Comparison of ENCODE assay signal across 6 cellular contexts in the genomic region with DNA sequence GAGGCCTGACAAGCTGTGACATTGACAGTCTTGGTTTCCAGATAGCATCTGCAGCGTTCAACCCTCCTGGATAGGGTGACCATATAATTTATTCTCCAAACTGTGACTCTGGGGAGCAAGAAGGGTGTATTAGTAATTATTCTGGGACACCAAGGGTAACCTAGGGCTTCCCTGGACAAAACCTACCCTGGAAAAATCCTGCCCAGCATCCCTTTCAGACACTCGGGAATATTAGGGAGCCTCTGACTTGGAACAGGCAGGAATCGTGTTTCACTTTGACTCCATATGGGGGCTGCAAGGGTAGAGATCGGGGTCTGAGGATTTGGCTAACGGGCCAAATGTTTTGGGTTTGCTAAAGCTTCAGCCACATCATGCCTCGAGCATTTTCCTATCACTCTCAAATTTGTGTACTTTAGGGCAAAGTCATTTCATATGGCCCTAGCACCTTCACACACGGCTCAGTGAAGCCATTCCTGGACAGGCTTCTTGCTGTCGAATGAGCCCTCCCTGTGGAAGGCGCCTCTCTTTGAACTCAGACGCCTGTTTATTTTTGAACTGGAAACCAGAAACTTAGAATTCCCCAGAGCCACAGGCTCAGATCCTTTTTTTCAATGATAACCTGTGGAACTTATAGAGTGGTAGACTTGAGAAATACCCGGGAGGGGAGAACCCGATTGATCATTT.
"Had no signal": no experiment of that assay in that cellular context is flagged by ENCODE, and none has a peak within 500 bp of the region (broad histone marks: within the 10 kb centered on the region; RNA-seq: fewer than 3 reads in every experiment).

No MANE protein-coding gene starts in this region.

- H3K4me2 ChIP-seq: GM23338 had no signal

- DNase-seq: H9, HCEC 1CT, IMR-90, KG1 had no signal

- H3K4me3 ChIP-seq: GM23338, K562 had no signal
